ENCODE assay signal across 18 cellular contexts in genomic region chr5:154474267-154474956, GRCh38. TPM values are rescaled to one million over a fixed set of nuclear protein-coding genes. Genes with fewer than 3 reads are reported as not detected.
DNase-seq lines count a peak whose midpoint lies in the region; ATAC-seq and TF ChIP-seq lines count a peak whose summit lies in the region.
"Had no signal": no experiment of that assay in that cellular context is flagged by ENCODE, and none has a peak within 500 bp of the region (broad histone marks: within the 10 kb centered on the region; RNA-seq: fewer than 3 reads in every experiment).

No MANE protein-coding gene starts in this region.

- H3K9me3 Mint-ChIP-seq in stimulated activated naive CD8-positive, alpha-beta T cell treated with anti-CD3 and anti-CD28 coated beads, Interleukin-15, Interleukin-2, amounts not matched to agents 100 ng/mL and 50 ng/mL, for 24 hours, result no peaks in the 10 kb centered on the region
- no peaks in the 10 kb centered on the region for H3K9me3 Mint-ChIP-seq in activated naive CD8-positive, alpha-beta T cell treated with anti-CD3 and anti-CD28 coated beads, Interleukin-2, amount 10 ng/mL, durations not matched to agents 7 days and 5 days
- peaks cover 0 to 3% (median 0%) of the 10 kb centered on the region in 11 donors for H3K9me3 Mint-ChIP-seq in naive thymus-derived CD4-positive, alpha-beta T cell

- no peak overlapping the region for H3K27ac ChIP-seq in naive thymus-derived CD4-positive, alpha-beta T cell (ENCODE audit: low read depth, low read length)
- no peak overlapping the region for H3K27ac ChIP-seq in prostate gland

- H3K27me3 ChIP-seq in naive thymus-derived CD4-positive, alpha-beta T cell (ENCODE audit: control insufficient read depth in 2 of 2, insufficient read depth in 2 of 2, low read length in 2 of 2), result peaks cover 20 to 55% of the 10 kb centered on the region in 2 donors
- peaks cover 69% of the 10 kb centered on the region for H3K27me3 ChIP-seq in prostate gland (replicated peaks; ENCODE audit: insufficient read depth)

- no peak for TF ChIP-seq CTCF in prostate gland (IDR thresholded peaks at IDR 0.05)

- H3K9me3 ChIP-seq in naive thymus-derived CD4-positive, alpha-beta T cell (ENCODE audit: control insufficient read depth in 2 of 3, low read length in 3 of 3), result no peaks in the 10 kb centered on the region
- no peaks in the 10 kb centered on the region for H3K9me3 ChIP-seq in prostate gland

- no peaks in the 10 kb centered on the region for H3K36me3 ChIP-seq in naive thymus-derived CD4-positive, alpha-beta T cell (ENCODE audit: control insufficient read depth in 2 of 3, insufficient read depth in 3 of 3, low read length in 3 of 3)
- no peaks in the 10 kb centered on the region for H3K36me3 ChIP-seq in prostate gland

- H3K36me3 Mint-ChIP-seq in stimulated activated naive CD8-positive, alpha-beta T cell treated with anti-CD3 and anti-CD28 coated beads, Interleukin-15, Interleukin-2, amounts not matched to agents 100 ng/mL and 50 ng/mL, for 24 hours (ENCODE audit: low read depth), result peaks cover 4% of the 10 kb centered on the region
- H3K36me3 Mint-ChIP-seq in activated naive CD8-positive, alpha-beta T cell treated with anti-CD3 and anti-CD28 coated beads, Interleukin-2, amount 10 ng/mL, durations not matched to agents 7 days and 5 days, result peaks cover under 1% of the 10 kb centered on the region
- H3K36me3 Mint-ChIP-seq in naive thymus-derived CD4-positive, alpha-beta T cell, result peaks cover 0 to 12% (median 0%) of the 10 kb centered on the region in 5 donors

- CTCF ChIA-PET in naive thymus-derived CD4-positive, alpha-beta T cell (lab: Charles Lee), result interaction anchor here (0.7 kb wide), 1 partner anchor 14 kb away, joined by 3 read pairs; no protein-coding TSS in a partner anchor

- H3K27me3 Mint-ChIP-seq in stimulated activated naive CD8-positive, alpha-beta T cell treated with anti-CD3 and anti-CD28 coated beads, Interleukin-15, Interleukin-2, amounts not matched to agents 100 ng/mL and 50 ng/mL, for 24 hours, result peaks cover 83% of the 10 kb centered on the region
- H3K27me3 Mint-ChIP-seq in activated naive CD8-positive, alpha-beta T cell treated with anti-CD3 and anti-CD28 coated beads, Interleukin-2, amount 10 ng/mL, durations not matched to agents 7 days and 5 days, result peaks cover 90% of the 10 kb centered on the region
- peaks cover 78 to 94% (median 83%) of the 10 kb centered on the region in 5 donors for H3K27me3 Mint-ChIP-seq in naive thymus-derived CD4-positive, alpha-beta T cell

- intact Hi-C loops in naive thymus-derived CD4-positive, alpha-beta T cell (cut with micrococcal nuclease), result loop anchor here in 1 of 2 donors (10.0 kb wide), 1 partner anchor 1250 kb away; no protein-coding TSS in a partner anchor
- intact Hi-C loops in prostate gland (cut with DNase I), result no loop called here

- H3K4me1 ChIP-seq in naive thymus-derived CD4-positive, alpha-beta T cell (ENCODE audit: control insufficient read depth in 2 of 2, insufficient read depth in 2 of 2, low read length in 2 of 2), result peaks cover 18 to 50% of the 10 kb centered on the region in 2 donors
- H3K4me1 ChIP-seq in prostate gland (replicated peaks), result peaks cover 8% of the 10 kb centered on the region

- ATAC-seq in stimulated activated naive CD8-positive, alpha-beta T cell treated with anti-CD3 and anti-CD28 coated beads, Interleukin-15, Interleukin-2, amounts not matched to agents 100 U/mL and 50 U/mL, for 24 hours, result no peak
- ATAC-seq in activated naive CD8-positive, alpha-beta T cell treated with anti-CD3 and anti-CD28 coated beads, Interleukin-2, amount 10 ng/mL, durations not matched to agents 7 days and 5 days (ENCODE audit: low read depth), result no peak
- peak; percentile 17 for ATAC-seq in naive thymus-derived CD4-positive, alpha-beta T cell
- ATAC-seq in GM18858 (IDR thresholded peaks at IDR 0.05; ENCODE audit: unreplicated experiment), result no peak

- H3K27ac Mint-ChIP-seq in stimulated activated naive CD8-positive, alpha-beta T cell treated with anti-CD3 and anti-CD28 coated beads, Interleukin-15, Interleukin-2, amounts not matched to agents 100 ng/mL and 50 ng/mL, for 24 hours, result peak overlapping the region; percentile 30
- peak overlapping the region; percentile 1 for H3K27ac Mint-ChIP-seq in activated naive CD8-positive, alpha-beta T cell treated with anti-CD3 and anti-CD28 coated beads, Interleukin-2, amount 10 ng/mL, durations not matched to agents 7 days and 5 days
- peak overlapping the region in 1 of 9 donors; percentile 44 for H3K27ac Mint-ChIP-seq in naive thymus-derived CD4-positive, alpha-beta T cell

- no peak for DNase-seq in stimulated activated naive CD8-positive, alpha-beta T cell treated with anti-CD3 and anti-CD28 coated beads, Interleukin-15, Interleukin-2, amounts not matched to agents 100 U/mL and 50 U/mL, for 24 hours
- no peak for DNase-seq in activated naive CD8-positive, alpha-beta T cell treated with anti-CD3 and anti-CD28 coated beads, Interleukin-2, amount 10 ng/mL, durations not matched to agents 7 days and 5 days
- DNase-seq in naive thymus-derived CD4-positive, alpha-beta T cell, result no peak
- DNase-seq in A172 (ENCODE audit: low spot score) (no peak), prostate gland (ENCODE audit: low spot score) (no peak), NCI-H226 (no peak)
- DNase-seq: activated CD4-positive, CD25-positive, alpha-beta regulatory T cell treated with anti-CD3 and anti-CD28 coated beads, Interleukin-2, amount 50 U/mL, for 72 hours; C1 segment of cervical spinal cord; erythroblast; hippocampal formation; stimulated activated CD4-positive, alpha-beta T cell treated with anti-CD3 and anti-CD28 coated beads, Interleukin-1b, Interleukin-23, amount 100 ng/mL, for 48 hours had no signal

- H3K4me3 Mint-ChIP-seq in stimulated activated naive CD8-positive, alpha-beta T cell treated with anti-CD3 and anti-CD28 coated beads, Interleukin-15, Interleukin-2, amounts not matched to agents 100 ng/mL and 50 ng/mL, for 24 hours, result peak overlapping the region; percentile 40
- peak overlapping the region; percentile 23 for H3K4me3 Mint-ChIP-seq in activated naive CD8-positive, alpha-beta T cell treated with anti-CD3 and anti-CD28 coated beads, Interleukin-2, amount 10 ng/mL, durations not matched to agents 7 days and 5 days
- H3K4me3 Mint-ChIP-seq in naive thymus-derived CD4-positive, alpha-beta T cell, result peak overlapping the region; percentile 27 to 86 (median 74)

- no peak for TF ChIP-seq POLR2A in prostate gland (IDR thresholded peaks at IDR 0.05)

- H3K4me1 Mint-ChIP-seq in stimulated activated naive CD8-positive, alpha-beta T cell treated with anti-CD3 and anti-CD28 coated beads, Interleukin-15, Interleukin-2, amounts not matched to agents 100 ng/mL and 50 ng/mL, for 24 hours (ENCODE audit: low read depth), result peaks cover 46% of the 10 kb centered on the region
- peaks cover 29% of the 10 kb centered on the region for H3K4me1 Mint-ChIP-seq in activated naive CD8-positive, alpha-beta T cell treated with anti-CD3 and anti-CD28 coated beads, Interleukin-2, amount 10 ng/mL, durations not matched to agents 7 days and 5 days
- H3K4me1 Mint-ChIP-seq in naive thymus-derived CD4-positive, alpha-beta T cell, result peaks cover 35 to 64% (median 45%) of the 10 kb centered on the region in 7 donors

- POLR2A ChIA-PET in activated naive CD8-positive, alpha-beta T cell treated with anti-CD3 and anti-CD28 coated beads, Interleukin-2, amount 10 ng/mL, durations not matched to agents 7 days and 5 days (lab: Charles Lee), result no interaction called here
- POLR2A ChIA-PET in naive thymus-derived CD4-positive, alpha-beta T cell (lab: Charles Lee), result no interaction called here

- WGBS in prostate gland, result 11% methylated on average over 14 of the region's 14 CpGs

- no peak overlapping the region for H3K4me3 ChIP-seq in naive thymus-derived CD4-positive, alpha-beta T cell (ENCODE audit: low read length)
- H3K4me3 ChIP-seq in prostate gland, result no peak overlapping the region

RNA-seq across cellular contexts. Expression of gene HAND1, which starts 3.6 kb away (rescaled TPM):
- not detected for total RNA-seq in activated naive CD8-positive, alpha-beta T cell treated with anti-CD3 and anti-CD28 coated beads, Interleukin-2, amount 10 ng/mL, durations not matched to agents 7 days and 5 days
- not detected for total RNA-seq in naive thymus-derived CD4-positive, alpha-beta T cell
- not detected for polyA plus RNA-seq in naive thymus-derived CD4-positive, alpha-beta T cell
- not detected in 2 replicates for total RNA-seq in A172 (2014; rRNA removed; shearing (Covaris generic))
- not detected for total RNA-seq in prostate gland
- total RNA-seq: cerebellum, lower leg skin, M059J, posterior vena cava, SK-MEL-5 had no signal

RNA-seq across cellular contexts. Expression of gene SAP30L, which starts 28.6 kb away (rescaled TPM):
- total RNA-seq in activated naive CD8-positive, alpha-beta T cell treated with anti-CD3 and anti-CD28 coated beads, Interleukin-2, amount 10 ng/mL, durations not matched to agents 7 days and 5 days, result 10 to 100 TPM; 39.4 to 41.3 TPM
- total RNA-seq in naive thymus-derived CD4-positive, alpha-beta T cell, result 10 to 100 TPM; 31.1 to 45.7 (median 35.9) TPM
- polyA plus RNA-seq in naive thymus-derived CD4-positive, alpha-beta T cell, result 10 to 100 TPM; 18.1 to 27.2 TPM
- 22.4 and 41.8 TPM in 2 replicates for total RNA-seq in A172 (2014; rRNA removed; shearing (Covaris generic))
- total RNA-seq in prostate gland, result 10 to 100 TPM; 33.8 to 35.9 TPM

Comparison
In these comparisons a context has a peak if more than half of its experiments do, and no peak if none do; other contexts are left out.
1. H3K4me3 Mint-ChIP-seq: peak in every context shown above with its lines; median percentile 74 in naive thymus-derived CD4-positive, alpha-beta T cell; 40 in stimulated activated naive CD8-positive, alpha-beta T cell treated with anti-CD3 and anti-CD28 coated beads, Interleukin-15, Interleukin-2, amounts not matched to agents 100 ng/mL and 50 ng/mL, for 24 hours; 23 in activated naive CD8-positive, alpha-beta T cell treated with anti-CD3 and anti-CD28 coated beads, Interleukin-2, amount 10 ng/mL, durations not matched to agents 7 days and 5 days.